ENCODE assay signal across 9 cellular contexts in the genomic region with DNA sequence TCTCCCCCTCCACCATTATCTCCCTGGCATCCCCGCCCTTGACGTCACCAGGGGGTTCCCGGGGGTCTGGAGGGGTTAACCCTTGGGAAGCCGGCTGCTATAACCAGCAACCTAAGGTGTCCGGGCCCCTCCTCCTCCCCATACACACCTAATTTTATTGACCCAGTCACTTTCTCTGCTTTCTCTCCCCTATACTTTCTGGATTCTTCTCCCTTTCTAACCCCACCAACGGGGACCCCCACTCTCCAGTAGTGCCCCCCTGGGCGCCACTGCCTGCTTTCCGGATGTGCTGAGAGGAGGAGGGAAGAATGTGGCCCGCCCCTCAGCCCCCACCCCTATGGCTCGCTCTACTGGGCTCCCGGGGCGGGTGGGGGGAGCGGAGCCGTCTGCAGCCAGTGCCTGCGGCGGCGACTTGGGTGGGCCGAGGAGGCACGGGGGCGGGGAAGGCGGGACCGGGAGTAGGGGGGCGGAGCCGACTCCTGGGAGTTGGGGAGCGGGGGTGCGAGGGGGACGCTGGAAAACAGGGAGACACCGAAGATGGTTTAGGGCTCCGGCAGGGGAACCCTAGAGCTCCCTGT. TPM values are rescaled to one million over a fixed set of nuclear protein-coding genes. Genes with fewer than 3 reads are reported as not detected.
A peak's percentile ranks its signal among the peaks of the same experiment; 100 is the strongest.
DNase-seq lines count a peak whose midpoint lies in the region; ATAC-seq and TF ChIP-seq lines count a peak whose summit lies in the region.
"Had no signal": no experiment of that assay in that cellular context is flagged by ENCODE, and none has a peak within 500 bp of the region (broad histone marks: within the 10 kb centered on the region; RNA-seq: fewer than 3 reads in every experiment).

No MANE protein-coding gene starts in this region.

- POLR2A ChIA-PET in Caco-2 (lab: Charles Lee) (no interaction called here), IMR-90 (lab: Charles Lee; ENCODE audit: unreplicated experiment) (no interaction called here)

- peaks cover 4% of the 10 kb centered on the region; the same call in 1 of the 2 replicates for H3K9me1 ChIP-seq in IMR-90 (ENCODE audit: insufficient read depth, low read length)

- H4K20me1 ChIP-seq in IMR-90 (ENCODE audit: insufficient read depth, low read length), result no peaks in the 10 kb centered on the region

- peak overlapping the region; percentile 68 for H2BK120ac ChIP-seq in IMR-90 (ENCODE audit: low read depth, low read length)

- no peaks in the 10 kb centered on the region for H3K36me3 Mint-ChIP-seq in Caco-2 (ENCODE audit: insufficient read depth, unreplicated experiment)
- no peaks in the 10 kb centered on the region for H3K36me3 Mint-ChIP-seq in activated T-cell treated with anti-CD3 and anti-CD28 coated beads, Interleukin-2, amount 50 U/mL, for 4 hours (ENCODE audit: insufficient read depth)

- H3K9me3 Mint-ChIP-seq in Caco-2 (ENCODE audit: unreplicated experiment), result no peaks in the 10 kb centered on the region
- no peaks in the 10 kb centered on the region for H3K9me3 Mint-ChIP-seq in activated T-cell treated with anti-CD3 and anti-CD28 coated beads, Interleukin-2, amount 50 U/mL, for 4 hours

- dilution Hi-C loops in IMR-90 (cut with HindIII; ENCODE audit: low sequenced_read_pairs, unreplicated experiment), result no loop called here

- no peak for TF ChIP-seq POLR2A in IMR-90 (IDR thresholded peaks at IDR 0.05; ENCODE audit: low read depth, low read length)

- peak overlapping the region; percentile 67; the same call in 1 of the 2 replicates for H3K27ac ChIP-seq in IMR-90 (ENCODE audit: insufficient read depth, low read length)

- H3K27me3 ChIP-seq in Caco-2 (replicated peaks; ENCODE audit: control insufficient read depth, insufficient read depth, low read length) (no peaks in the 10 kb centered on the region), IMR-90 (ENCODE audit: control insufficient read depth, insufficient read depth, low read length) (no peaks in the 10 kb centered on the region)

- H4K8ac ChIP-seq in IMR-90 (ENCODE audit: low read depth in 2 of 2, low read length in 2 of 2), result peak overlapping the region; percentile 55 to 88; a peak in 3 of 4 replicates

- WGBS in IMR-90 (ENCODE audit: extremely low coverage in 2 of 2, insufficient read length in 1 of 2), 2 experiments, result 0% methylated on average over 2 of the region's 29 CpGs; no CpG with 5 or more reads in 1 of the 2 experiments

- intact Hi-C loops in Caco-2 (cut with micrococcal nuclease; ENCODE audit: unreplicated experiment), result no loop called here
- intact Hi-C loops in IMR-90 (cut with micrococcal nuclease), result loop anchor here (5.0 kb wide), 1 partner anchor 161 kb away; no protein-coding TSS in a partner anchor

- no peaks in the 10 kb centered on the region for H3K36me3 ChIP-seq in Caco-2 (ENCODE audit: control insufficient read depth, insufficient read depth, low read length)
- no peaks in the 10 kb centered on the region for H3K36me3 ChIP-seq in IMR-90 (ENCODE audit: control insufficient read depth, insufficient read depth, low read length)

- no peak overlapping the region for H4K5ac ChIP-seq in IMR-90 (ENCODE audit: low read depth, low read length)

- peak overlapping the region; percentile 57 for H2BK5ac ChIP-seq in IMR-90 (ENCODE audit: low read depth, low read length, poor library complexity, severe bottlenecking)

- H3K14ac ChIP-seq in IMR-90 (replicated peaks; ENCODE audit: low read depth, low read length), result peak overlapping the region; percentile 73

- peaks cover 0 to 6% of the 10 kb centered on the region in 2 experiments; a peak in 1 of 4 replicates for H3K79me1 ChIP-seq in IMR-90 (ENCODE audit: low read depth in 1 of 2, low read length in 2 of 2)

- peak overlapping the region; percentile 67 for H3K23ac ChIP-seq in IMR-90 (ENCODE audit: low read depth, low read length)

- no peak for TF ChIP-seq RAD21 in IMR-90 (IDR thresholded peaks at IDR 0.05; ENCODE audit: low read length)

- H3K4me1 ChIP-seq in Caco-2, result peaks cover 10% of the 10 kb centered on the region
- peaks cover 7% of the 10 kb centered on the region for H3K4me1 ChIP-seq in IMR-90 (ENCODE audit: control insufficient read depth, insufficient read depth, low read length)

- peak overlapping the region; percentile 97 for H3K4me2 ChIP-seq in IMR-90 (ENCODE audit: low read depth, low read length)

- H3K27ac Mint-ChIP-seq in Caco-2 (ENCODE audit: unreplicated experiment), result no peak overlapping the region

- H2BK15ac ChIP-seq in IMR-90 (ENCODE audit: low read depth, low read length), result no peak overlapping the region; the same call in 2 of the 3 replicates

- BruUV-seq in Caco-2 (replicated peaks; lab: Mats Ljungman, UMichigan) (no TSS peak), IMR-90 (replicated peaks; lab: Mats Ljungman, UMichigan) (no TSS peak)

- H3K18ac ChIP-seq in IMR-90 (ENCODE audit: low read depth, low read length), result peak overlapping the region; percentile 48; the same call in 1 of the 2 replicates

- ATAC-seq in IMR-90 (ENCODE audit: low read depth) (peak; percentile 32), GM19023 (IDR thresholded peaks at IDR 0.05; ENCODE audit: unreplicated experiment) (no peak), GM21526 (IDR thresholded peaks at IDR 0.05; ENCODE audit: low FRiP score, unreplicated experiment) (no peak)
- ATAC-seq in activated T-cell treated with anti-CD3 and anti-CD28 coated beads, Interleukin-2, amount 50 U/mL, for 4 hours, result no peak
- ATAC-seq in activated CD4-positive, CD25-positive, alpha-beta regulatory T cell treated with anti-CD3 and anti-CD28 coated beads, Interleukin-2, amount 50 U/mL, for 24 hours, result no peak

- H3K4me1 Mint-ChIP-seq in Caco-2 (ENCODE audit: low read depth, unreplicated experiment), result peaks cover 19% of the 10 kb centered on the region
- peaks cover 41% of the 10 kb centered on the region for H3K4me1 Mint-ChIP-seq in activated T-cell treated with anti-CD3 and anti-CD28 coated beads, Interleukin-2, amount 50 U/mL, for 4 hours (ENCODE audit: low read depth)

- in situ Hi-C loops in IMR-90 (cut with MboI; ENCODE audit: low sequenced_read_pairs), result no loop called here

- H2AK9ac ChIP-seq in IMR-90 (replicated peaks; ENCODE audit: low read depth, low read length, poor library complexity), result peak overlapping the region; percentile 96

- H3K4ac ChIP-seq in IMR-90 (ENCODE audit: low read depth, low read length), result peak overlapping the region; percentile 70

- peaks cover 13% of the 10 kb centered on the region for H3K27me3 Mint-ChIP-seq in Caco-2 (ENCODE audit: insufficient read depth, unreplicated experiment)
- peaks cover 10% of the 10 kb centered on the region for H3K27me3 Mint-ChIP-seq in activated T-cell treated with anti-CD3 and anti-CD28 coated beads, Interleukin-2, amount 50 U/mL, for 4 hours (ENCODE audit: low read depth)

- H3K56ac ChIP-seq in IMR-90 (ENCODE audit: extremely low read depth, insufficient read depth, low read length), result peak overlapping the region; percentile 84

- H3K4me3 ChIP-seq in Caco-2 (ENCODE audit: low read depth, low read length) (peak overlapping the region; percentile 43), IMR-90 (ENCODE audit: insufficient read depth, low read depth, low read length) (peak overlapping the region; percentile 56)

- peak overlapping the region; percentile 61 for H2AK5ac ChIP-seq in IMR-90 (ENCODE audit: low read depth, low read length)

- peak overlapping the region; percentile 72; the same call in 1 of the 2 replicates for H4K91ac ChIP-seq in IMR-90 (ENCODE audit: insufficient read depth, low read depth, low read length)

- TF ChIP-seq CTCF in Caco-2 (IDR thresholded peaks at IDR 0.05; ENCODE audit: insufficient read depth in 1 of 2, low read depth in 1 of 2, low read length in 1 of 2, severe bottlenecking in 1 of 2, unreplicated experiment in 1 of 2), result no peak
- TF ChIP-seq CTCF in IMR-90 (conservative IDR thresholded peaks at IDR 0.05; ENCODE audit: low read depth, low read length), result no peak

- H3K9ac ChIP-seq in IMR-90 (ENCODE audit: low read depth, low read length), result peak overlapping the region; percentile 68

- H3K9me3 ChIP-seq in Caco-2, result no peaks in the 10 kb centered on the region
- no peaks in the 10 kb centered on the region for H3K9me3 ChIP-seq in IMR-90 (ENCODE audit: control insufficient read depth, insufficient read depth, low read length)

- 0 out of 2 replicates have a peak overlapping the region, but pooled peaks have one; percentile 5 for H2BK20ac ChIP-seq in IMR-90 (ENCODE audit: low read depth, low read length)

- H3K4me3 Mint-ChIP-seq in Caco-2 (ENCODE audit: unreplicated experiment), result peak overlapping the region; percentile 81
- peak overlapping the region; percentile 84 for H3K4me3 Mint-ChIP-seq in activated T-cell treated with anti-CD3 and anti-CD28 coated beads, Interleukin-2, amount 50 U/mL, for 4 hours

- CTCF ChIA-PET in Caco-2 (lab: Charles Lee) (interaction anchor here (0.6 to 1.2 kb wide), 3 partner anchors 9 to 781 kb away, joined by 3 to 5 read pairs (median 5); no protein-coding TSS in a partner anchor), IMR-90 (lab: Yijun Ruan, JAX) (interaction anchor here (2.7 kb wide), 1 partner anchor 9 kb away, joined by 14 read pairs; no protein-coding TSS in a partner anchor)

- peak overlapping the region; percentile 93 for H2AFZ ChIP-seq in IMR-90 (replicated peaks; ENCODE audit: low read length, poor library complexity)

- DNase-seq in Caco-2 (no peak), IMR-90 (peak; percentile 57), glomerular visceral epithelial cell (ENCODE audit: extremely low spot score) (peak; percentile 62), nucleus accumbens (lab: John Stamatoyannopoulos, UW) (peak in 31 of 56 donors; percentile 2 to 67 (median 29))
- DNase-seq in activated T-cell treated with anti-CD3 and anti-CD28 coated beads, Interleukin-2, amount 50 U/mL, for 4 hours, result no peak

RNA-seq across cellular contexts. Expression of a gene that starts 1.8 kb away (rescaled TPM):
- total RNA-seq in Caco-2 (2022) (0.48 and 0.53 TPM in 2 replicates), IMR-90 (2012; rRNA removed) (1.3 and 1.4 TPM in 2 replicates)
- 3.6 and 3.8 TPM in 2 replicates for polyA plus RNA-seq in IMR-90 (2012; rRNA removed)
- 0.88 and 2.6 TPM in 2 replicates for polyA plus RNA-seq in IMR-90 (2012; cell fraction: cytosol; rRNA removed)
- polyA plus RNA-seq in IMR-90 (2012; cell fraction: nucleus; rRNA removed; ENCODE audit: low replicate concordance), result 22.0 and 29.2 TPM in 2 replicates
- total RNA-seq in activated T-cell treated with anti-CD3 and anti-CD28 coated beads, Interleukin-2, amount 50 U/mL, for 4 hours, result 1 to 10 TPM in 1 of 3 donors, under 1 TPM in 2; 0.46 to 1.7 (median 0.65) TPM

RNA-seq across cellular contexts. Expression of a gene that starts 6.3 kb away (rescaled TPM):
- total RNA-seq in Caco-2 (2022) (9.1 and 13.9 TPM in 2 replicates), IMR-90 (2012; rRNA removed) (0.56 and 0.90 TPM in 2 replicates)
- polyA plus RNA-seq in IMR-90 (2012; rRNA removed), result 1.2 and 1.7 TPM in 2 replicates
- 1.1 and 3.8 TPM in 2 replicates for polyA plus RNA-seq in IMR-90 (2012; cell fraction: cytosol; rRNA removed)
- polyA plus RNA-seq in IMR-90 (2012; cell fraction: nucleus; rRNA removed; ENCODE audit: low replicate concordance), result 1.0 and 1.4 TPM in 2 replicates
- total RNA-seq in activated T-cell treated with anti-CD3 and anti-CD28 coated beads, Interleukin-2, amount 50 U/mL, for 4 hours, result under 1 TPM in 2 of 3 donors, not detected in 1; 0.24 to 0.27 TPM
- total RNA-seq: T-helper 1 cell treated with Interleukin-12 subunit alpha and Interleukin-12 subunit beta and Interleukin-4 antibody, amounts not matched to agents 30 ng/mL and 1 ng/mL, for 36 hours had no signal

RNA-seq across cellular contexts. Expression of a gene that starts 18.3 kb away (rescaled TPM):
- total RNA-seq in Caco-2 (2022) (0.75 and 1.8 TPM in 2 replicates), IMR-90 (2012; rRNA removed) (0.18 and 0.28 TPM in 2 replicates)
- polyA plus RNA-seq in IMR-90 (2012; rRNA removed), result 0.65 and 0.79 TPM in 2 replicates
- 0.76 and 0.86 TPM in 2 replicates for polyA plus RNA-seq in IMR-90 (2012; cell fraction: cytosol; rRNA removed)
- polyA plus RNA-seq in IMR-90 (2012; cell fraction: nucleus; rRNA removed; ENCODE audit: low replicate concordance), result 2.3 and 4.4 TPM in 2 replicates
- 10 to 100 TPM; 54.5 to 64.6 (median 57.7) TPM for total RNA-seq in activated T-cell treated with anti-CD3 and anti-CD28 coated beads, Interleukin-2, amount 50 U/mL, for 4 hours

RNA-seq across cellular contexts. Expression of a gene that starts 26.5 kb away (rescaled TPM):
- 515 and 583 TPM in 2 replicates for total RNA-seq in Caco-2 (2022)
- total RNA-seq in IMR-90 (2012; rRNA removed), result 127 and 156 TPM in 2 replicates
- 164 and 167 TPM in 2 replicates for polyA plus RNA-seq in IMR-90 (2012; rRNA removed)
- 104 and 139 TPM in 2 replicates for polyA plus RNA-seq in IMR-90 (2012; cell fraction: cytosol; rRNA removed)
- polyA plus RNA-seq in IMR-90 (2012; cell fraction: nucleus; rRNA removed; ENCODE audit: low replicate concordance), result 508 and 675 TPM in 2 replicates
- total RNA-seq in activated T-cell treated with anti-CD3 and anti-CD28 coated beads, Interleukin-2, amount 50 U/mL, for 4 hours, result 100 to 1,000 TPM; 505 to 565 (median 534) TPM

RNA-seq across cellular contexts. Expression of a gene that starts 26.8 kb away (rescaled TPM):
- total RNA-seq in Caco-2 (2022) (not detected in 2 replicates), IMR-90 (2012; rRNA removed) (not detected in 2 replicates)
- 0.06 and 0.09 TPM in 2 replicates for polyA plus RNA-seq in IMR-90 (2012; rRNA removed)
- 0.02 and 0.03 TPM in 2 replicates for polyA plus RNA-seq in IMR-90 (2012; cell fraction: cytosol; rRNA removed)
- 0.08 and 0.10 TPM in 2 replicates for polyA plus RNA-seq in IMR-90 (2012; cell fraction: nucleus; rRNA removed; ENCODE audit: low replicate concordance)
- total RNA-seq in activated T-cell treated with anti-CD3 and anti-CD28 coated beads, Interleukin-2, amount 50 U/mL, for 4 hours, result under 1 TPM in 2 of 3 donors, not detected in 1; 0.14 to 0.15 TPM
- total RNA-seq: T-helper 1 cell treated with Interleukin-12 subunit alpha and Interleukin-12 subunit beta and Interleukin-4 antibody, amounts not matched to agents 30 ng/mL and 1 ng/mL, for 36 hours had no signal

Comparison
In these comparisons a context has a peak if more than half of its experiments do, and no peak if none do; other contexts are left out.
1. DNase-seq: peak in IMR-90 (single experiment), glomerular visceral epithelial cell (single experiment) and nucleus accumbens (31 of 56); none in Caco-2 (0 of 2) and activated T-cell treated with anti-CD3 and anti-CD28 coated beads, Interleukin-2, amount 50 U/mL, for 4 hours (single experiment).
2. RNA of a gene that starts 18.3 kb away (total RNA-seq): 54.5 to 64.6 TPM in activated T-cell treated with anti-CD3 and anti-CD28 coated beads, Interleukin-2, amount 50 U/mL, for 4 hours; 0.75 to 1.8 TPM in Caco-2 and 0.18 to 0.28 TPM in IMR-90; every median in the first group is over 10 times any median in the second.